ENCODE assay signal across 8 cellular contexts in genomic region chr16:1414532-1415265, GRCh38. TPM values are rescaled to one million over a fixed set of nuclear protein-coding genes. Genes with fewer than 3 reads are reported as not detected.
DNase-seq lines count a peak whose midpoint lies in the region; ATAC-seq and TF ChIP-seq lines count a peak whose summit lies in the region.

UNKL (minus strand) TSS chr16:1414704; CDS start chr16:1414691, 13 bp downstream.

- H3K4me3 Mint-ChIP-seq in Calu3 (ENCODE audit: low read depth, unreplicated experiment) = peak within 1 kb of the TSS; percentile 70
- H3K4me3 Mint-ChIP-seq in GM23338 = peak within 1 kb of the TSS; percentile 81

- peaks cover 4% of the 10 kb centered on the region; the same call in 1 of the 2 replicates for H3K4me1 ChIP-seq in GM23338 (ENCODE audit: insufficient read depth)

- H3K4me2 ChIP-seq in GM23338 = peak within 1 kb of the TSS; percentile 81

- H3K27me3 Mint-ChIP-seq in Calu3 (ENCODE audit: unreplicated experiment) (no peaks in the 10 kb centered on the region), GM23338 (ENCODE audit: insufficient read depth, low read depth, poor library complexity) (peaks cover 8% of the 10 kb centered on the region)

- H3K79me2 ChIP-seq in GM23338 (replicated peaks; ENCODE audit: insufficient read depth) = peaks cover 29% of the 10 kb centered on the region

- 0 out of 2 replicates have a peak within 1 kb of the TSS, but pooled peaks have one; percentile 76 for H2AFZ ChIP-seq in GM23338

- TF ChIP-seq POLR2A in lower leg skin (IDR thresholded peaks at IDR 0.05) = no peak

- peak within 1 kb of the TSS; percentile 72 for H3K27ac Mint-ChIP-seq in Calu3 (ENCODE audit: unreplicated experiment)
- peak within 1 kb of the TSS; percentile 72; the same call in 1 of the 2 replicates for H3K27ac Mint-ChIP-seq in GM23338

- H3K27ac ChIP-seq in GM23338 (ENCODE audit: low read depth) = peak within 1 kb of the TSS; percentile 63; the same call in 1 of the 2 replicates

- CTCF ChIA-PET in Calu3 (lab: Charles Lee) = interaction anchor here (0.6 kb wide), 1 partner anchor 10 kb away, joined by 3 read pairs; no protein-coding TSS in a partner anchor

- ATAC-seq in GM23338 = peak; percentile 64

- H3K36me3 ChIP-seq in GM23338 (ENCODE audit: insufficient read depth) = no peaks in the 10 kb centered on the region

- H4K20me1 ChIP-seq in GM23338 (replicated peaks; ENCODE audit: insufficient read depth) = peaks cover 5% of the 10 kb centered on the region

- no TSS peak for BruUV-seq in Calu3 (replicated peaks; lab: Mats Ljungman, UMichigan)

- no peaks in the 10 kb centered on the region for H3K27me3 ChIP-seq in GM23338 (ENCODE audit: insufficient read depth)

- H3K36me3 Mint-ChIP-seq in Calu3 (ENCODE audit: insufficient read depth, unreplicated experiment) (peaks cover 51% of the 10 kb centered on the region), GM23338 (ENCODE audit: low read depth) (no peaks in the 10 kb centered on the region)

- peaks cover 8% of the 10 kb centered on the region; the same call in 1 of the 2 replicates for H3F3A ChIP-seq in GM23338 (replicated peaks; ENCODE audit: low read depth)

- 5 to 6% methylated on average over 20 to 23 of the region's 72 CpGs for WGBS in lower leg skin, 2 donors

- DNase-seq in Calu3 (peak; percentile 76), GM23338 (ENCODE audit: low spot score) (peak; percentile 81), NCI-H1930 (lab: John Stamatoyannopoulos, UW) (peak; percentile 40 to 72), dermis microvascular lymphatic vessel endothelial cell (ENCODE audit: low read depth in 2 of 2) (peak; percentile 36 to 66), lower leg skin (ENCODE audit: low spot score in 2 of 2) (peak; percentile 55 to 94), NCI-H510A (lab: John Stamatoyannopoulos, UW) (no peak)
- peak; percentile 77 to 82 for DNase-seq in activated CD4-positive, alpha-beta T cell treated with anti-CD3 and anti-CD28 coated beads, Interleukin-2, amount 50 U/mL, for 48 hours
- DNase-seq in stimulated activated CD4-positive, alpha-beta T cell treated with anti-CD3 and anti-CD28 coated beads, Interleukin-4, amount 100 ng/mL, for 4 hours = peak; percentile 73 to 83

- TF ChIP-seq CTCF in Calu3 (IDR thresholded peaks at IDR 0.05; ENCODE audit: unreplicated experiment) = no peak
- no peak for TF ChIP-seq CTCF in GM23338 (conservative IDR thresholded peaks at IDR 0.05; ENCODE audit: low read depth in 2 of 2)
- TF ChIP-seq CTCF in lower leg skin (IDR thresholded peaks at IDR 0.05) = no peak

- peak within 1 kb of the TSS; percentile 91 for H3K4me3 ChIP-seq in GM23338
- peak within 1 kb of the TSS; percentile 88 for H3K4me3 ChIP-seq in lower leg skin (ENCODE audit: low read depth, poor library complexity, severe bottlenecking)

- intact Hi-C loops in Calu3 (cut with micrococcal nuclease; ENCODE audit: unreplicated experiment) = no loop called here
- intact Hi-C loops in lower leg skin (cut with DNase I; ENCODE audit: low total_unique reads) = no loop called here

- no peaks in the 10 kb centered on the region for H3K4me1 Mint-ChIP-seq in Calu3 (ENCODE audit: low read depth, unreplicated experiment)
- H3K4me1 Mint-ChIP-seq in GM23338 = no peaks in the 10 kb centered on the region

- no peaks in the 10 kb centered on the region for H3K9me3 Mint-ChIP-seq in Calu3 (ENCODE audit: low read depth, unreplicated experiment)
- no peaks in the 10 kb centered on the region for H3K9me3 Mint-ChIP-seq in GM23338

- no peaks in the 10 kb centered on the region for H3K9me2 ChIP-seq in GM23338 (ENCODE audit: insufficient read depth)

TF ChIP-seq in GM23338, 12 proteins besides CTCF, POLR2A, EP300 and RAD21:
- TF ChIP-seq JUNB (IDR thresholded peaks at IDR 0.05; ENCODE audit: unreplicated experiment) (no peak), STAT1 (IDR thresholded peaks at IDR 0.05; ENCODE audit: unreplicated experiment) (no peak), POLR2AphosphoS5 (IDR thresholded peaks at IDR 0.05; ENCODE audit: low read depth) (peak; percentile 40; the same call in 1 of the 2 replicates)
- TF ChIP-seq, protein P1, sequence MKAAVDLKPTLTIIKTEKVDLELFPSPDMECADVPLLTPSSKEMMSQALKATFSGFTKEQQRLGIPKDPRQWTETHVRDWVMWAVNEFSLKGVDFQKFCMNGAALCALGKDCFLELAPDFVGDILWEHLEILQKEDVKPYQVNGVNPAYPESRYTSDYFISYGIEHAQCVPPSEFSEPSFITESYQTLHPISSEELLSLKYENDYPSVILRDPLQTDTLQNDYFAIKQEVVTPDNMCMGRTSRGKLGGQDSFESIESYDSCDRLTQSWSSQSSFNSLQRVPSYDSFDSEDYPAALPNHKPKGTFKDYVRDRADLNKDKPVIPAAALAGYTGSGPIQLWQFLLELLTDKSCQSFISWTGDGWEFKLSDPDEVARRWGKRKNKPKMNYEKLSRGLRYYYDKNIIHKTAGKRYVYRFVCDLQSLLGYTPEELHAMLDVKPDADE (IDR thresholded peaks at IDR 0.05) = no peak
- TF ChIP-seq, protein P2, sequence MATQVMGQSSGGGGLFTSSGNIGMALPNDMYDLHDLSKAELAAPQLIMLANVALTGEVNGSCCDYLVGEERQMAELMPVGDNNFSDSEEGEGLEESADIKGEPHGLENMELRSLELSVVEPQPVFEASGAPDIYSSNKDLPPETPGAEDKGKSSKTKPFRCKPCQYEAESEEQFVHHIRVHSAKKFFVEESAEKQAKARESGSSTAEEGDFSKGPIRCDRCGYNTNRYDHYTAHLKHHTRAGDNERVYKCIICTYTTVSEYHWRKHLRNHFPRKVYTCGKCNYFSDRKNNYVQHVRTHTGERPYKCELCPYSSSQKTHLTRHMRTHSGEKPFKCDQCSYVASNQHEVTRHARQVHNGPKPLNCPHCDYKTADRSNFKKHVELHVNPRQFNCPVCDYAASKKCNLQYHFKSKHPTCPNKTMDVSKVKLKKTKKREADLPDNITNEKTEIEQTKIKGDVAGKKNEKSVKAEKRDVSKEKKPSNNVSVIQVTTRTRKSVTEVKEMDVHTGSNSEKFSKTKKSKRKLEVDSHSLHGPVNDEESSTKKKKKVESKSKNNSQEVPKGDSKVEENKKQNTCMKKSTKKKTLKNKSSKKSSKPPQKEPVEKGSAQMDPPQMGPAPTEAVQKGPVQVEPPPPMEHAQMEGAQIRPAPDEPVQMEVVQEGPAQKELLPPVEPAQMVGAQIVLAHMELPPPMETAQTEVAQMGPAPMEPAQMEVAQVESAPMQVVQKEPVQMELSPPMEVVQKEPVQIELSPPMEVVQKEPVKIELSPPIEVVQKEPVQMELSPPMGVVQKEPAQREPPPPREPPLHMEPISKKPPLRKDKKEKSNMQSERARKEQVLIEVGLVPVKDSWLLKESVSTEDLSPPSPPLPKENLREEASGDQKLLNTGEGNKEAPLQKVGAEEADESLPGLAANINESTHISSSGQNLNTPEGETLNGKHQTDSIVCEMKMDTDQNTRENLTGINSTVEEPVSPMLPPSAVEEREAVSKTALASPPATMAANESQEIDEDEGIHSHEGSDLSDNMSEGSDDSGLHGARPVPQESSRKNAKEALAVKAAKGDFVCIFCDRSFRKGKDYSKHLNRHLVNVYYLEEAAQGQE (IDR thresholded peaks at IDR 0.05; ENCODE audit: unreplicated experiment) = no peak

RNA-seq across cellular contexts. Expression of gene UNKL, which starts in this region (rescaled TPM):
- total RNA-seq in Calu3 (2022) = 35.5 TPM in 2 replicates
- 24.8 and 28.7 TPM in 2 replicates for total RNA-seq in GM23338 (2014; rRNA removed; shearing (Covaris generic))
- polyA plus RNA-seq in GM23338 (2016; fragmentation: Nextera tagmentation; extraction: Ambion mirVana) = 10.8 and 16.7 TPM in 2 replicates
- total RNA-seq in dermis microvascular lymphatic vessel endothelial cell = 5.3 and 9.1 TPM in 2 replicates
- 10 to 100 TPM; 25.7 to 63.4 (median 36.6) TPM for total RNA-seq in lower leg skin
